ENCODE assay signal across 8 cellular contexts in the genomic region with DNA sequence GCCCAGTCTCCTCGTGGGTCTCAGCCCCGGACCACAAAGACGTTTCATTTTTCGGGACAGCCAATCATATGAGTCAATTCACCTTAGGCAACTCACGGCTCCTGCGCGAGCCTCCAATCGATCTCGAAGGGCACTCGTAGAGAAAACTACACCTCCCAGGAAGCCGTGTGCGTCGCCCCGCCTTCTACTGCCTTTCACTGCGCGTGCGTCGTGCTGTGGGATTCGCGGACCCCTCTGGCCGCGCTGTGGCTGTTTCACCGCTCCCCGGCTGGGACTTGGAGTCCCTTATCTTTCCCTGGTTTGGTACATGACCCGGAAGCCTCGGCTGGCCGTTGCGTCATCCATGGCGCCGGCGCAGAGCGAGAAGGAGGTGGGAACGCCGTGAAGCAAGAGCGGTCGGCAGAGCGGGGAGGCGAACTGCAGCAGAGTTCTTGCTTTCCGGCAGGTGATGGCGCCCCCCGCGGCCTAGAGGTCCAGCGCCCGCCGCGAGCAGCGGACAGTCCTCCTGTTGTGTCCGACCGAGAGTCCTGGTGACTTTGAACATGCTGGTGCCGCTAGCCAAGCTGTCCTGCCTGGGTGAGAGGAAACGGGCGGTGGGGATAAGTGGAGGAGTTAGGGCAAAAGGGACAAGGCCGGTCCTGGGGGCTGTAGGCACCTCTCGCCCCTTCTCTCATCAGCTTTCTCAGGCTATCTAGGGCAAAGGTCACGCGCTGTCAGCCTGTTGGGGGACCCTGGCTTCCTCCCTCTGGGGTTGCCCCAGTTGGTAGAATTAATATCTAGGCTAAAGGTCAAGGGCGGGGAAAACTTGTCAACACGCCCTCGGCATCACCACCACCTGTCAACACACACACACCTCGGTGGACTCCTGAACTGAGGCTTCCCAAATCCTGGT. TPM values are rescaled to one million over a fixed set of nuclear protein-coding genes. Genes with fewer than 3 reads are reported as not detected.
DNase-seq lines count a peak whose midpoint lies in the region; ATAC-seq and TF ChIP-seq lines count a peak whose summit lies in the region.

Gene ETFDH, plus strand, starts transcription at position 382 of the 892 bp plus-strand sequence. Its CDS starts 161 bp downstream, at position 543.

- intact Hi-C loops in spleen (cut with DNase I; ENCODE audit: low total_unique reads), result no loop called here

- H3K4me1 ChIP-seq in spleen, result peaks cover 12 to 46% (median 26%) of the 10 kb centered on the region in 6 donors

- no peaks in the 10 kb centered on the region for H3K9me3 Mint-ChIP-seq in central memory CD8-positive, alpha-beta T cell

- DNase-seq in AG20443 (ENCODE audit: low spot score) (peak; percentile 98), NCI-H345 treated with DMSO at 0.1 percent for 48 hours (lab: John Stamatoyannopoulos, UW; ENCODE audit: unreplicated experiment) (peak; percentile 99), inferior parietal cortex (ENCODE audit: extremely low spot score) (peak; percentile 99), spleen (peak; percentile 100)
- DNase-seq in activated CD4-positive, CD25-positive, alpha-beta regulatory T cell treated with anti-CD3 and anti-CD28 coated beads, Interleukin-2, amount 50 U/mL, for 16 hours (ENCODE audit: low read depth, low spot score), result peak; percentile 99
- peak; percentile 93 to 97 for DNase-seq in central memory CD8-positive, alpha-beta T cell (ENCODE audit: low spot score in 2 of 2)

- H3K27me3 Mint-ChIP-seq in central memory CD8-positive, alpha-beta T cell, result no peaks in the 10 kb centered on the region

- no peaks in the 10 kb centered on the region for H3K27me3 ChIP-seq in spleen (replicated peaks in 1 of 7)

- H3K27ac Mint-ChIP-seq in central memory CD8-positive, alpha-beta T cell (ENCODE audit: low read depth), result peak within 1 kb of the TSS; percentile 92

- TF ChIP-seq POLR2A in spleen (IDR thresholded peaks at IDR 0.05), result peak in 2 of 3 donors; percentile 71 to 75

- TF ChIP-seq CTCF in spleen (IDR thresholded peaks at IDR 0.05 in 8 of 11, conservative IDR thresholded peaks at IDR 0.05 in 3 of 11), result peak; percentile 66 to 83 (median 77)

- H3K9me3 ChIP-seq in spleen, result no peaks in the 10 kb centered on the region

- no peaks in the 10 kb centered on the region for H3K36me3 ChIP-seq in spleen

- H3K36me3 Mint-ChIP-seq in central memory CD8-positive, alpha-beta T cell (ENCODE audit: insufficient read depth), result peaks cover 20% of the 10 kb centered on the region

- H3K4me1 Mint-ChIP-seq in central memory CD8-positive, alpha-beta T cell, result peaks cover 15% of the 10 kb centered on the region

- H3K4me3 Mint-ChIP-seq in central memory CD8-positive, alpha-beta T cell, result peak within 1 kb of the TSS; percentile 83

- ATAC-seq in GM19025 (IDR thresholded peaks at IDR 0.05; ENCODE audit: low read depth, unreplicated experiment) (peak; percentile 77), HG03342 (IDR thresholded peaks at IDR 0.05; ENCODE audit: unreplicated experiment) (peak; percentile 87)
- peak; percentile 85 for ATAC-seq in central memory CD8-positive, alpha-beta T cell (replicated peaks; ENCODE audit: extremely low read depth, poor library complexity, severe bottlenecking)

- H3K4me3 ChIP-seq in spleen, result peak within 1 kb of the TSS; percentile 78 to 94 (median 91)

- 0% methylated on average over 41 to 60 of the region's 60 CpGs for WGBS in spleen, 5 donors

- peak within 1 kb of the TSS; percentile 93 to 99 (median 94) for H3K27ac ChIP-seq in spleen

RNA-seq across cellular contexts. Expression of gene ETFDH, which starts in this region (rescaled TPM):
- 10 to 100 TPM; 22.6 to 45.2 (median 27.7) TPM for total RNA-seq in spleen
- polyA plus RNA-seq in spleen, result 10 to 100 TPM in 2 of 3 donors, 1 to 10 TPM in 1; 7.1 to 16.0 (median 15.1) TPM

Comparison
In these comparisons a context has a peak if more than half of its experiments do, and no peak if none do; other contexts are left out.
1. Peak in every context shown above with its lines: DNase-seq, ATAC-seq, H3K4me3 ChIP-seq and H3K27ac ChIP-seq.